In genomic region chr7:131238260-131238940, GRCh38 we compare ENCODE assay signal across 10 cellular contexts.
DNase-seq lines count a peak whose midpoint lies in the region; ATAC-seq and TF ChIP-seq lines count a peak whose summit lies in the region.
"Had no signal": no experiment of that assay in that cellular context is flagged by ENCODE, and none has a peak within 500 bp of the region (broad histone marks: within the 10 kb centered on the region; RNA-seq: fewer than 3 reads in every experiment).

No MANE protein-coding gene starts in this region.

- no peaks in the 10 kb centered on the region for H3K27me3 ChIP-seq in psoas muscle (ENCODE audit: insufficient read depth in 3 of 3, low read length in 2 of 3)
- H3K27me3 ChIP-seq: neural progenitor cell had no signal

- ATAC-seq in psoas muscle (peak in 3 of 4 donors; percentile 47 to 75 (median 55)), GM21737 (IDR thresholded peaks at IDR 0.05; ENCODE audit: unreplicated experiment) (no peak)

- intact Hi-C loops in psoas muscle (cut with DNase I): loop anchor here in 1 of 2 donors (5.0 kb wide), 1 partner anchor 41 kb away; no protein-coding TSS in a partner anchor

- no peaks in the 10 kb centered on the region for H3K36me3 ChIP-seq in psoas muscle (ENCODE audit: insufficient read depth in 1 of 2, low read depth in 1 of 2)
- H3K36me3 ChIP-seq: neural progenitor cell had no signal

- 80 to 98% (median 93%) methylated on average over 2 of the region's 2 CpGs for WGBS in psoas muscle, 3 donors

- H3K4me3 ChIP-seq in epithelial cell of proximal tubule (ENCODE audit: low read depth, low read length): no peak overlapping the region
- no peak overlapping the region for H3K4me3 ChIP-seq in psoas muscle
- H3K4me3 ChIP-seq: neural progenitor cell had no signal

- peak; percentile 74 for DNase-seq in GM04504 (ENCODE audit: low read depth)
- peak; percentile 88 for DNase-seq in RPMI7951 (ENCODE audit: low read depth)
- peak; percentile 86 for DNase-seq in epithelial cell of proximal tubule (ENCODE audit: low read depth)
- DNase-seq in psoas muscle: no peak
- DNase-seq in DMS153 treated with DMSO at 0.1 percent for 48 hours (lab: John Stamatoyannopoulos, UW; ENCODE audit: unreplicated experiment): no peak
- DNase-seq in inferior parietal cortex (ENCODE audit: extremely low spot score): no peak
- DNase-seq: activated naive CD4-positive, alpha-beta T cell treated with anti-CD3 and anti-CD28 coated beads for 36 hours; NCI-H2171 treated with DMSO at 0.1 percent for 48 hours had no signal

- TF ChIP-seq CTCF in epithelial cell of proximal tubule (conservative IDR thresholded peaks at IDR 0.05; ENCODE audit: low read depth, low read length): no peak
- no peak for TF ChIP-seq CTCF in psoas muscle (IDR thresholded peaks at IDR 0.05)

- no peak overlapping the region for H3K27ac ChIP-seq in psoas muscle
- H3K27ac ChIP-seq: neural progenitor cell had no signal

- H3K4me1 ChIP-seq in psoas muscle: peaks cover 11% of the 10 kb centered on the region
- H3K4me1 ChIP-seq: neural progenitor cell had no signal

- H3K9me3 ChIP-seq in psoas muscle: no peaks in the 10 kb centered on the region

Comparison
In these comparisons a context has a peak if more than half of its experiments do, and no peak if none do; other contexts are left out.
1. DNase-seq: peak in GM04504 (single experiment), RPMI7951 (single experiment) and epithelial cell of proximal tubule (single experiment); none in psoas muscle (0 of 2), DMS153 treated with DMSO at 0.1 percent for 48 hours (single experiment) and inferior parietal cortex (single experiment).